In the genomic region with DNA sequence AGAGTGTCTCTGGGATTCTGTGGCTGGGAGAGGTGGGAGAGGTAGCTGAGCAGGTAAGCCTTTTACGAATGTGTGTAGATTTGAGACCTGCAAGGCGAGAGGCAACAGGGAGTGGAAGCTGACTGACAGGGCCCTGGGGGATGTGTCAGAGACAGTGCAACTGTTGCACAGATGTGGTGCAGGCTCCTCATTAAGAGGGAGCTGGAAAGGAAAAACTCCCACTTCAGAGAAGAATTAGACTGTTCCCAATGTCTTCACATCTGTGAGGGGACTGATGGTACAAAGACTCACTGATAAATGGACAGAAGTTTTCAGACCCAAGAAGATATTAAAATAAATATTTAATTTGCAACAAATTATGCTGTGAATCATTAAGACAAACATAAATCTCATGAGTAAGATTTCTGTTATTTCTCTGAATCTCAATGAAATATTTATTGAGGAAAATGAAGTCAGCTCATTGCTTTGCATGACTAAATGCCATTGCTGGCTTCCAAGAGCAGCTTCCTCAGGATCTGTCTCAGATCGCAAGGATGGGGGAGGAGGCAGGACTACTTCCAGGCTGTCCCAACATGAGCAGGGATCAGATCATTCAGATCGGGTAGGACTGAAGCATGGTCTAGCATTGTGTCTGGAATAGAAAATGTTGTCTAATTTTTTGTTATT, we compare ENCODE assay signal across 14 cellular contexts.
A peak's percentile ranks its signal among the peaks of the same experiment; 100 is the strongest.
DNase-seq lines count a peak whose midpoint lies in the region; ATAC-seq and TF ChIP-seq lines count a peak whose summit lies in the region.
"Had no signal": no experiment of that assay in that cellular context is flagged by ENCODE, and none has a peak within 500 bp of the region (broad histone marks: within the 10 kb centered on the region; RNA-seq: fewer than 3 reads in every experiment).

No MANE protein-coding gene starts in this region.

- H3K27ac ChIP-seq in AG04450 (ENCODE audit: low read depth, low read length), result peak overlapping the region; percentile 48
- no peak overlapping the region for H3K27ac ChIP-seq in RWPE1
- H3K27ac ChIP-seq: BLaER1, spleen, vagina had no signal

- CTCF ChIA-PET in AG04450 (lab: Charles Lee), result no interaction called here
- CTCF ChIA-PET in RWPE1 (lab: Yijun Ruan, JAX), result interaction anchor here (0.6 kb wide), 1 partner anchor 467 kb away, joined by 4 read pairs; no protein-coding TSS in a partner anchor

- DNase-seq in AG04450 (ENCODE audit: low read depth, low spot score) (peak; percentile 59), HT1080 (ENCODE audit: low read depth) (peak; percentile 77), amniotic stem cell (lab: John Stamatoyannopoulos, UW) (peak; percentile 75), hepatic stellate cell (ENCODE audit: low spot score) (peak; percentile 57), GM19238 (ENCODE audit: insufficient read length, low spot score) (no peak), RWPE1 (ENCODE audit: low spot score) (no peak), NCI-H146 (lab: John Stamatoyannopoulos, UW) (no peak)
- DNase-seq: activated CD4-positive, alpha-beta T cell treated with anti-CD3 and anti-CD28 coated beads, Interleukin-2, amount 10 ng/mL, durations not matched to agents 24 days and 14 days; activated gamma-delta T cell treated with Interleukin-2 at 50 U/mL for 16 hours; natural killer cell; spleen had no signal

- TF ChIP-seq CTCF in AG04450 (IDR thresholded peaks at IDR 0.05; ENCODE audit: low read depth, low read length) (no peak), RWPE1 (conservative IDR thresholded peaks at IDR 0.05; ENCODE audit: low read depth) (no peak)

- no peaks in the 10 kb centered on the region for H3K27me3 ChIP-seq in AG04450 (ENCODE audit: control insufficient read depth, insufficient read depth, low read length)
- H3K27me3 ChIP-seq: BLaER1, vagina had no signal

- no peak overlapping the region for H3K4me3 ChIP-seq in AG04450 (ENCODE audit: low read depth, low read length)
- H3K4me3 ChIP-seq: BLaER1, spleen, vagina had no signal

- no peaks in the 10 kb centered on the region for H3K9me3 ChIP-seq in AG04450 (ENCODE audit: control insufficient read depth, insufficient read depth, low read length)
- H3K9me3 ChIP-seq: BLaER1, spleen, vagina had no signal

- ATAC-seq in activated CD4-positive, CD25-positive, alpha-beta regulatory T cell treated with anti-CD3 and anti-CD28 coated beads, Interleukin-2, amount 50 U/mL, for 24 hours, result no peak
- ATAC-seq: natural killer cell had no signal

- POLR2A ChIA-PET in AG04450 (lab: Yijun Ruan, JAX), result interaction anchor here (1.2 kb wide), 1 partner anchor 86 kb away, joined by 3 read pairs; the partner anchor contains the start of gene KALRN
- POLR2A ChIA-PET in RWPE1 (lab: Yijun Ruan, JAX; ENCODE audit: low non-redundant PET), result no interaction called here

Comparison
In these comparisons a context has a peak if more than half of its experiments do, and no peak if none do; other contexts are left out.
1. DNase-seq: peak in AG04450 (single experiment), HT1080 (single experiment), amniotic stem cell (single experiment) and hepatic stellate cell (single experiment); none in GM19238 (single experiment), RWPE1 (single experiment) and NCI-H146 (single experiment).